1 cellular context compared by ENCODE assay signal in the genomic region with DNA sequence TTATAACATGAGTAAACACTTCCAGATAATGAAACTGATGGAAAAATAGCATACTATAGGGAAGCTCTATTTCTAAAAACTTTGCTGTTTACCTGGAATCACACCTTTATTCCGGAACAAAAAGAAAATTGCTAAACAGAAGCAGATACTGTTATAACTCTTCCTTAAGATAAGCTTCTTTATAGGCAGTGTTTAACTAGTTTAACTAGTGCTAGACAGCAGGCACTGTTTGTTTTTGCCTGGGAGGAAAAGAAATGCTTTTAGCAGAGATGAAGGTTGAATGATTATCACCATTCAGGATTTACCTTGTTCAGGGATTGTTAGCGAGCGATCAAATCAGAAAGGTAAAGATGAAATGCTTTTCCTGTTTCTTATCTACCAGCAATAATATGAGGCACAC.
TF ChIP-seq lines count a peak whose summit lies in the region.

No MANE protein-coding gene starts in this region.

TF ChIP-seq in K562, 482 proteins besides CTCF, POLR2A, EP300 and RAD21:
- TF ChIP-seq, protein P1, sequence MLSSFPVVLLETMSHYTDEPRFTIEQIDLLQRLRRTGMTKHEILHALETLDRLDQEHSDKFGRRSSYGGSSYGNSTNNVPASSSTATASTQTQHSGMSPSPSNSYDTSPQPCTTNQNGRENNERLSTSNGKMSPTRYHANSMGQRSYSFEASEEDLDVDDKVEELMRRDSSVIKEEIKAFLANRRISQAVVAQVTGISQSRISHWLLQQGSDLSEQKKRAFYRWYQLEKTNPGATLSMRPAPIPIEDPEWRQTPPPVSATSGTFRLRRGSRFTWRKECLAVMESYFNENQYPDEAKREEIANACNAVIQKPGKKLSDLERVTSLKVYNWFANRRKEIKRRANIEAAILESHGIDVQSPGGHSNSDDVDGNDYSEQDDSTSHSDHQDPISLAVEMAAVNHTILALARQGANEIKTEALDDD (IDR thresholded peaks at IDR 0.05), result peak; percentile 72
TF ChIP-seq in K562: peak in this region for 1; not testable (repeated sequence) for 481.
